In genomic region chr4:139557506-139558110, GRCh38 we compare ENCODE assay signal across 8 cellular contexts.
DNase-seq lines count a peak whose midpoint lies in the region; ATAC-seq and TF ChIP-seq lines count a peak whose summit lies in the region.

No MANE protein-coding gene starts in this region.

- peak overlapping the region; percentile 81 to 97 (median 86) for H3K27ac Mint-ChIP-seq in nephron

- H3K9me3 ChIP-seq in BLaER1 treated with 17β-estradiol and CSF1 and Interleukin-3, amounts not matched to agents 10 nM and 100 nM (replicated peaks in 1 of 11) = no peaks in the 10 kb centered on the region

- H3K4me3 ChIP-seq in BLaER1 treated with 17β-estradiol and CSF1 and Interleukin-3, amounts not matched to agents 10 nM and 100 nM = peak overlapping the region; percentile 84 to 97 (median 92)
- H3K4me3 ChIP-seq in coronary artery = peak overlapping the region; percentile 74

- TF ChIP-seq CTCF in coronary artery (IDR thresholded peaks at IDR 0.05) (no peak), nephron (IDR thresholded peaks at IDR 0.05; ENCODE audit: unreplicated experiment in 3 of 3) (no peak)

- H3K9me3 Mint-ChIP-seq in nephron = no peaks in the 10 kb centered on the region

- H4K20me1 ChIP-seq in BLaER1 treated with 17β-estradiol and CSF1 and Interleukin-3, amounts not matched to agents 10 nM and 100 nM = peaks cover 13 to 23% (median 22%) of the 10 kb centered on the region in 11 experiments; a peak in 21 of 22 replicates

- peaks cover 0 to 31% (median 23%) of the 10 kb centered on the region in 11 experiments; a peak in 16 of 22 replicates for H3K27me3 ChIP-seq in BLaER1 treated with 17β-estradiol and CSF1 and Interleukin-3, amounts not matched to agents 10 nM and 100 nM

- H3K9ac ChIP-seq in BLaER1 treated with 17β-estradiol and CSF1 and Interleukin-3, amounts not matched to agents 10 nM and 100 nM = peak overlapping the region; percentile 97 to 100 (median 98)

- H3K36me3 ChIP-seq in BLaER1 treated with 17β-estradiol and CSF1 and Interleukin-3, amounts not matched to agents 10 nM and 100 nM = 0 out of 22 replicates have a peak, but pooled peaks cover 0 to 13% (median 0%) of the 10 kb centered on the region in 11 experiments

- peak overlapping the region; percentile 89 to 98 (median 94) for H3K4me2 ChIP-seq in BLaER1 treated with 17β-estradiol and CSF1 and Interleukin-3, amounts not matched to agents 10 nM and 100 nM

- H3K4me3 Mint-ChIP-seq in nephron = peak overlapping the region; percentile 91 to 100 (median 98)

- no peak for ATAC-seq in HG02840 (IDR thresholded peaks at IDR 0.05; ENCODE audit: low FRiP score, unreplicated experiment)

- peak; percentile 15 to 47 for DNase-seq in NCI-H524 (lab: John Stamatoyannopoulos, UW)
- no peak for DNase-seq in coronary artery (ENCODE audit: low spot score)
- no peak for DNase-seq in foreskin melanocyte
- DNase-seq in Kasumi-1 (lab: John Stamatoyannopoulos, UW) = no peak
- DNase-seq in stimulated activated CD4-positive, alpha-beta T cell treated with anti-CD3 and anti-CD28 coated beads, Interleukin-4, amount 100 ng/mL, for 1 hour = no peak

- peaks cover 44% of the 10 kb centered on the region for H3K27me3 Mint-ChIP-seq in nephron (ENCODE audit: low read depth)

- peaks cover 51 to 74% (median 69%) of the 10 kb centered on the region in 10 experiments for H3K4me1 ChIP-seq in BLaER1 treated with 17β-estradiol and CSF1 and Interleukin-3, amounts not matched to agents 10 nM and 100 nM

- peaks cover 55% of the 10 kb centered on the region for H3K4me1 Mint-ChIP-seq in nephron

- H3K36me3 Mint-ChIP-seq in nephron (ENCODE audit: low read depth) = no peaks in the 10 kb centered on the region

- peak overlapping the region; percentile 96 to 100 (median 99) for H3K27ac ChIP-seq in BLaER1 treated with 17β-estradiol and CSF1 and Interleukin-3, amounts not matched to agents 10 nM and 100 nM
- peak overlapping the region; percentile 98 for H3K27ac ChIP-seq in coronary artery

Comparison
In these comparisons a context has a peak if more than half of its experiments do, and no peak if none do; other contexts are left out.
1. DNase-seq: peak in NCI-H524 (2 of 2); none in coronary artery (single experiment), foreskin melanocyte (single experiment), Kasumi-1 (0 of 2) and stimulated activated CD4-positive, alpha-beta T cell treated with anti-CD3 and anti-CD28 coated beads, Interleukin-4, amount 100 ng/mL, for 1 hour (single experiment).